ENCODE assay signal across 8 cellular contexts in genomic region chr3:48446425-48447193, GRCh38. TPM values are rescaled to one million over a fixed set of nuclear protein-coding genes. Genes with fewer than 3 reads are reported as not detected.
A peak's percentile ranks its signal among the peaks of the same experiment; 100 is the strongest.
DNase-seq lines count a peak whose midpoint lies in the region; ATAC-seq, FAIRE-seq and TF ChIP-seq lines count a peak whose summit lies in the region.

TSS of gene ATRIP (plus strand) at chr3:48446737. CDS start at chr3:48446846, 109 bp downstream.

- H3K27me3 ChIP-seq in left ventricle myocardium inferior (ENCODE audit: low read depth) (no peaks in the 10 kb centered on the region), psoas muscle (ENCODE audit: insufficient read depth in 3 of 3, low read length in 2 of 3) (no peaks in the 10 kb centered on the region)

- peak within 1 kb of the TSS; percentile 94 for H3K4me3 Mint-ChIP-seq in T-helper 17 cell

- no peaks in the 10 kb centered on the region for H3K9me3 ChIP-seq in T-helper 17 cell (ENCODE audit: control insufficient read depth, low read length, poor library complexity, severe bottlenecking)
- H3K9me3 ChIP-seq in left ventricle myocardium inferior (replicated peaks): no peaks in the 10 kb centered on the region
- no peaks in the 10 kb centered on the region for H3K9me3 ChIP-seq in psoas muscle

- peak within 1 kb of the TSS; percentile 95 for H3K27ac Mint-ChIP-seq in T-helper 17 cell

- H3K27me3 Mint-ChIP-seq in T-helper 17 cell: no peaks in the 10 kb centered on the region

- DNase-seq in GM12892 (ENCODE audit: insufficient read length): peak; percentile 94
- peak; percentile 20 for DNase-seq in NCI-H128 (lab: John Stamatoyannopoulos, UW; ENCODE audit: unreplicated experiment)
- DNase-seq in T-helper 17 cell: peak; percentile 75 to 90 (median 79)
- DNase-seq in amniotic stem cell (lab: John Stamatoyannopoulos, UW): peak; percentile 89
- peak; percentile 91 for DNase-seq in left ventricle myocardium inferior
- peak; percentile 93 to 95 for DNase-seq in psoas muscle

- TF ChIP-seq CTCF in left ventricle myocardium inferior (IDR thresholded peaks at IDR 0.05; ENCODE audit: borderline replicate concordance): no peak
- no peak for TF ChIP-seq CTCF in psoas muscle (IDR thresholded peaks at IDR 0.05)

- peak within 1 kb of the TSS; percentile 95 for H3K27ac ChIP-seq in left ventricle myocardium inferior (replicated peaks)
- peak within 1 kb of the TSS; percentile 97 for H3K27ac ChIP-seq in psoas muscle
- peak within 1 kb of the TSS; percentile 81 for H3K27ac ChIP-seq in urinary bladder (ENCODE audit: low read depth)

- intact Hi-C loops in left ventricle myocardium inferior (cut with micrococcal nuclease) (no loop called here), psoas muscle (cut with DNase I) (no loop called here)

- peak; percentile 91 for FAIRE-seq in GM12892 (lab: Jason Lieb, UNC)

- peak; percentile 91 for ATAC-seq in HG02642 (IDR thresholded peaks at IDR 0.05; ENCODE audit: poor library complexity, unreplicated experiment)
- peak; percentile 99 for ATAC-seq in T-helper 17 cell
- ATAC-seq in psoas muscle: peak; percentile 98 to 100 (median 100)

- H3K4me1 Mint-ChIP-seq in T-helper 17 cell: peaks cover 23% of the 10 kb centered on the region

- H3K36me3 ChIP-seq in left ventricle myocardium inferior (peaks cover 37% of the 10 kb centered on the region), psoas muscle (ENCODE audit: insufficient read depth in 1 of 2, low read depth in 1 of 2) (peaks cover 0 to 46% of the 10 kb centered on the region in 2 donors), urinary bladder (ENCODE audit: insufficient read depth) (no peaks in the 10 kb centered on the region)

- WGBS in psoas muscle, 3 donors: 0 to 1% (median 1%) methylated on average over 82 to 91 of the region's 91 CpGs
- under 1% methylated on average over 91 of the region's 91 CpGs for WGBS in urinary bladder

- H3K36me3 Mint-ChIP-seq in T-helper 17 cell (ENCODE audit: low read depth): no peaks in the 10 kb centered on the region

- peak within 1 kb of the TSS; percentile 96 for H3K4me3 ChIP-seq in left ventricle myocardium inferior
- H3K4me3 ChIP-seq in psoas muscle: peak within 1 kb of the TSS; percentile 94
- H3K4me3 ChIP-seq in urinary bladder (ENCODE audit: low read depth, low read length): peak within 1 kb of the TSS; percentile 62

- H3K4me1 ChIP-seq in left ventricle myocardium inferior (peaks cover 39% of the 10 kb centered on the region), psoas muscle (peaks cover 22% of the 10 kb centered on the region), urinary bladder (ENCODE audit: insufficient read depth) (no peaks in the 10 kb centered on the region)

- peak; percentile 97 for TF ChIP-seq POLR2A in GM12892 (IDR thresholded peaks at IDR 0.05; ENCODE audit: low read depth, low read length)

RNA-seq across cellular contexts. Expression of gene ATRIP, which starts in this region (rescaled TPM):
- polyA plus RNA-seq in GM12892 (2012; ENCODE audit: missing spikeins): 7.4 TPM
- total RNA-seq in T-helper 17 cell (1 to 10 TPM; 7.6 to 9.3 TPM), left ventricle myocardium inferior (4.3 TPM), psoas muscle (1 to 10 TPM; 4.4 to 5.6 (median 5.2) TPM), urinary bladder (4.7 TPM)
- polyA plus RNA-seq in psoas muscle (1 to 10 TPM; 3.7 to 4.5 (median 3.9) TPM), urinary bladder (6.6 TPM)

Comparison
In these comparisons a context has a peak if more than half of its experiments do, and no peak if none do; other contexts are left out.
1. Peak in every context shown above with its lines: DNase-seq, ATAC-seq, H3K4me3 ChIP-seq and H3K27ac ChIP-seq.
2. DNase-seq: peak in every context shown above with its lines; median percentile 94 in GM12892; 94 in psoas muscle; 91 in left ventricle myocardium inferior; 89 in amniotic stem cell; 79 in T-helper 17 cell; 20 in NCI-H128.